8 cellular contexts compared by ENCODE assay signal in genomic region chr7:26197153-26198115, GRCh38. TPM values are rescaled to one million over a fixed set of nuclear protein-coding genes. Genes with fewer than 3 reads are reported as not detected.
DNase-seq lines count a peak whose midpoint lies in the region; ATAC-seq and TF ChIP-seq lines count a peak whose summit lies in the region.

No MANE protein-coding gene starts in this region.

- H3K4me3 ChIP-seq in Jurkat, Clone E6-1 (ENCODE audit: low read length), result peak overlapping the region; percentile 96
- H3K4me3 ChIP-seq in ascending aorta (peak overlapping the region; percentile 84 to 95), mononuclear cell (ENCODE audit: low read length) (peak overlapping the region; percentile 99)

- H3K36me3 ChIP-seq in ascending aorta, result peaks cover 46 to 61% of the 10 kb centered on the region in 2 donors

- intact Hi-C loops in ascending aorta (cut with DNase I), result no loop called here

- H3K9me3 ChIP-seq in ascending aorta, result no peaks in the 10 kb centered on the region
- H3K9me3 ChIP-seq in mononuclear cell (ENCODE audit: low read depth, low read length), result no peaks in the 10 kb centered on the region

- DNase-seq in AML-193 (lab: John Stamatoyannopoulos, UW) (peak; percentile 82 to 89), ascending aorta (ENCODE audit: low spot score in 2 of 2) (no peak)
- no peak for DNase-seq in Jurkat, Clone E6-1 (ENCODE audit: low read depth, low spot score)

- H3K27ac ChIP-seq in ascending aorta, result no peak overlapping the region

- no peak for TF ChIP-seq CTCF in ascending aorta (IDR thresholded peaks at IDR 0.05)

- peaks cover 3 to 49% of the 10 kb centered on the region in 2 donors for H3K4me1 ChIP-seq in ascending aorta
- H3K4me1 ChIP-seq in mononuclear cell (ENCODE audit: insufficient read depth, low read length), result peaks cover 49% of the 10 kb centered on the region

- H3K27me3 ChIP-seq in ascending aorta, result no peaks in the 10 kb centered on the region
- H3K27me3 ChIP-seq in mononuclear cell (ENCODE audit: insufficient read depth, low read length), result no peaks in the 10 kb centered on the region

- ATAC-seq in GM18909 (IDR thresholded peaks at IDR 0.05; ENCODE audit: poor library complexity, unreplicated experiment) (no peak), GM21737 (IDR thresholded peaks at IDR 0.05; ENCODE audit: unreplicated experiment) (no peak), GM21423 (IDR thresholded peaks at IDR 0.05; ENCODE audit: unreplicated experiment) (no peak), GM18498 (IDR thresholded peaks at IDR 0.05; ENCODE audit: unreplicated experiment) (no peak)

RNA-seq across cellular contexts. Expression of gene HNRNPA2B1, which starts 3.1 kb away (rescaled TPM):
- 1,958 TPM for polyA plus RNA-seq in Jurkat, Clone E6-1 (2012; ENCODE audit: insufficient read depth, insufficient read length)
- total RNA-seq in ascending aorta, result 57.0 TPM
- total RNA-seq in mononuclear cell, result 240 TPM

RNA-seq across cellular contexts. Expression of gene CBX3, which starts 4.1 kb away (rescaled TPM):
- 591 TPM for polyA plus RNA-seq in Jurkat, Clone E6-1 (2012; ENCODE audit: insufficient read depth, insufficient read length)
- total RNA-seq in ascending aorta (32.1 TPM), mononuclear cell (135 TPM)

RNA-seq across cellular contexts. Expression of gene NFE2L3, which starts 45.4 kb away (rescaled TPM):
- 25.8 TPM for polyA plus RNA-seq in Jurkat, Clone E6-1 (2012; ENCODE audit: insufficient read depth, insufficient read length)
- total RNA-seq in ascending aorta (10.0 TPM), mononuclear cell (7.8 TPM)

Comparison
In these comparisons a context has a peak if more than half of its experiments do, and no peak if none do; other contexts are left out.
1. DNase-seq: peak in AML-193 (2 of 2); none in Jurkat, Clone E6-1 (single experiment) and ascending aorta (0 of 2).
2. Peak in every context shown above with its lines, with median percentiles within 50 percentile points of each other: H3K4me3 ChIP-seq.